Comparison of ENCODE assay signal across 27 cellular contexts in the genomic region with DNA sequence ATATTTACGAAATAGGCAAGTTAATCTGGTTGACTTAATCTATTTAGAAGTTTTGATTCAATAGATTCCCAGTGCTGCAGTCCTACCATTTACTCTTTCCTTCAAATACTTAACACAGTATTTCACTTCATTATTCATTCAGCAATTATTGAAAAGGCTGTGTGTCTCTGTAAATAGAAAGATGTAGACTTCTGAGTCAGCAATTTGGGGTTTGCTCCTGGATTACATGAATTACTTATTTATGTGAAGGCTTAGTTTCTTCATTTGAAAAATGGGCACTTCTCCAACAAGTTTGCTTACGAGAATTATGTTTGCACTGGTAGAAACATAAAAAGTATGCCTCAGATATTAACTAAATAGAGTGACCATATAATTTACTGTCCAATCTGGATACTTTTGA.
"Had no signal": no experiment of that assay in that cellular context is flagged by ENCODE, and none has a peak within 500 bp of the region (broad histone marks: within the 10 kb centered on the region; RNA-seq: fewer than 3 reads in every experiment).

No MANE protein-coding gene starts in this region.

- H3K27ac ChIP-seq: body of pancreas, esophagus muscularis mucosa, foreskin keratinocyte, gastrocnemius medialis, heart left ventricle, WERI-Rb-1 had no signal

- DNase-seq: activated B cell treated with CpG ODN at 0.5 μM for 24 hours; activated CD4-positive, alpha-beta T cell treated with anti-CD3 and anti-CD28 coated beads for 48 hours; activated CD4-positive, alpha-beta T cell treated with anti-CD3 and anti-CD28 coated beads, Interleukin-2, amount 50 U/mL, for 1 hour; activated CD4-positive, alpha-beta T cell treated with anti-CD3 and anti-CD28 coated beads, Interleukin-2, amount 50 U/mL, for 48 hours; activated CD8-positive, alpha-beta memory T cell treated with anti-CD3 and anti-CD28 coated beads for 24 hours; activated CD8-positive, alpha-beta T cell treated with anti-CD3 and anti-CD28 coated beads for 36 hours; activated effector memory CD4-positive, alpha-beta T cell treated with Interleukin-2 at 50 U/mL for 16 hours; activated gamma-delta T cell treated with Interleukin-2 at 50 U/mL for 16 hours; activated naive CD4-positive, alpha-beta T cell treated with anti-CD3 and anti-CD28 coated beads, Interleukin-2, amount 50 U/mL, for 16 hours; activated naive CD4-positive, alpha-beta T cell treated with Interleukin-2 at 50 U/mL for 16 hours; activated T-cell treated with anti-CD3 and anti-CD28 coated beads, Interleukin-2, amount 50 U/mL, for 4 hours; amniotic stem cell; aorta; body of pancreas; caudate nucleus; cortex of kidney; dermis blood vessel endothelial cell; effector CD4-positive, alpha-beta T cell; effector memory CD8-positive, alpha-beta T cell; erythroblast; foreskin keratinocyte; gastrocnemius medialis; glutamatergic neuron; heart left ventricle; T1000; WERI-Rb-1 had no signal

- H3K27me3 ChIP-seq: body of pancreas, esophagus muscularis mucosa, foreskin keratinocyte, gastrocnemius medialis, heart left ventricle had no signal

- H3K36me3 ChIP-seq: esophagus muscularis mucosa, gastrocnemius medialis, heart left ventricle, WERI-Rb-1 had no signal

- H3K9me3 ChIP-seq: body of pancreas, esophagus muscularis mucosa, gastrocnemius medialis had no signal

- H3K4me3 ChIP-seq: body of pancreas, esophagus muscularis mucosa, gastrocnemius medialis, heart left ventricle had no signal
